In genomic region chr1:116666090-116666489, GRCh38 we compare ENCODE assay signal across 9 cellular contexts. TPM values are rescaled to one million over a fixed set of nuclear protein-coding genes. Genes with fewer than 3 reads are reported as not detected.
DNase-seq lines count a peak whose midpoint lies in the region; ATAC-seq and TF ChIP-seq lines count a peak whose summit lies in the region.
"Had no signal": no experiment of that assay in that cellular context is flagged by ENCODE, and none has a peak within 500 bp of the region (broad histone marks: within the 10 kb centered on the region; RNA-seq: fewer than 3 reads in every experiment).

No MANE protein-coding gene starts in this region.

- H3K27me3 ChIP-seq in heart right ventricle (peaks cover 0 to 49% (median 0%) of the 10 kb centered on the region in 7 donors), body of pancreas (no peaks in the 10 kb centered on the region), mesendoderm (ENCODE audit: insufficient read depth, low read length, poor library complexity) (no peaks in the 10 kb centered on the region)

- H3K4me2 ChIP-seq in mesendoderm (ENCODE audit: low read length), result peak overlapping the region; percentile 96

- H3K9me3 ChIP-seq in heart right ventricle (no peaks in the 10 kb centered on the region), body of pancreas (no peaks in the 10 kb centered on the region)

- peaks cover 5% of the 10 kb centered on the region for H3K27me3 Mint-ChIP-seq in type B pancreatic cell

- DNase-seq in heart right ventricle (no peak), left ventricle myocardium superior (no peak), body of pancreas (no peak), mesendoderm (peak; percentile 56), type B pancreatic cell (ENCODE audit: extremely low spot score, unreplicated experiment) (no peak), NCI-H345 treated with DMSO at 0.1 percent for 48 hours (lab: John Stamatoyannopoulos, UW; ENCODE audit: unreplicated experiment) (no peak), AML-193 (lab: John Stamatoyannopoulos, UW) (no peak), GM03348 (ENCODE audit: low spot score) (no peak)

- no peak overlapping the region for H2BK15ac ChIP-seq in mesendoderm (replicated peaks; ENCODE audit: low read depth)

- H3K4me1 Mint-ChIP-seq in type B pancreatic cell (ENCODE audit: unreplicated experiment), result peaks cover 43% of the 10 kb centered on the region

- TF ChIP-seq CTCF in heart right ventricle (IDR thresholded peaks at IDR 0.05), result no peak
- no peak for TF ChIP-seq CTCF in body of pancreas (IDR thresholded peaks at IDR 0.05)
- peak; percentile 18 for TF ChIP-seq CTCF in type B pancreatic cell (conservative IDR thresholded peaks at IDR 0.05)

- peaks cover 4% of the 10 kb centered on the region for H3K79me2 ChIP-seq in mesendoderm (ENCODE audit: control insufficient read depth, insufficient read depth, low read length)

- peak overlapping the region; percentile 16 for H3K27ac Mint-ChIP-seq in type B pancreatic cell
- H3K27ac Mint-ChIP-seq: T-helper 1 cell treated with Interleukin-12 subunit alpha and Interleukin-12 subunit beta and Interleukin-4 antibody, amounts not matched to agents 30 μg/mL and 1 μg/mL, for 36 hours had no signal

- peak overlapping the region; percentile 86 for H3K56ac ChIP-seq in mesendoderm (ENCODE audit: low read length)

- H3K27ac ChIP-seq in heart right ventricle (peak overlapping the region in 1 of 10 donors; percentile 25), body of pancreas (peak overlapping the region in 3 of 4 donors; percentile 5 to 43 (median 37)), mesendoderm (ENCODE audit: low read depth, low read length) (no peak overlapping the region)

- H3K23ac ChIP-seq in mesendoderm (ENCODE audit: low read length), result no peak overlapping the region

- H3K9ac ChIP-seq in mesendoderm (ENCODE audit: low read length), result peak overlapping the region; percentile 72

- peaks cover 19% of the 10 kb centered on the region for H3K36me3 Mint-ChIP-seq in type B pancreatic cell

- H2BK120ac ChIP-seq in mesendoderm (ENCODE audit: low read depth, low read length), result no peak overlapping the region

- ATAC-seq in heart right ventricle (peak in 1 of 8 donors; percentile 38), left ventricle myocardium superior (no peak), body of pancreas (no peak)

- H3K9me3 Mint-ChIP-seq in type B pancreatic cell, result no peaks in the 10 kb centered on the region
- H3K9me3 Mint-ChIP-seq: T-helper 1 cell treated with Interleukin-12 subunit alpha and Interleukin-12 subunit beta and Interleukin-4 antibody, amounts not matched to agents 30 μg/mL and 1 μg/mL, for 36 hours had no signal

- H4K8ac ChIP-seq in mesendoderm (ENCODE audit: low read depth, low read length), result no peak overlapping the region

- no peak overlapping the region for H3K18ac ChIP-seq in mesendoderm (ENCODE audit: low read length)

- WGBS in heart right ventricle, 2 donors, result 45 to 50% methylated on average over 11 of the region's 11 CpGs
- WGBS in body of pancreas, 2 donors, result 35 to 40% methylated on average over 11 of the region's 11 CpGs
- no CpG with 5 or more reads among the region's 11 CpGs for WGBS in mesendoderm (ENCODE audit: extremely low coverage, insufficient coverage, low lambda C conversion rate)

- H2AK5ac ChIP-seq in mesendoderm (ENCODE audit: low read length), result no peak overlapping the region

- peaks cover 20% of the 10 kb centered on the region for H3K79me1 ChIP-seq in mesendoderm (ENCODE audit: low read length)

- no peak for TF ChIP-seq POLR2A in body of pancreas (IDR thresholded peaks at IDR 0.05)

- H3K4me1 ChIP-seq in heart right ventricle (peaks cover 0 to 18% (median 13%) of the 10 kb centered on the region in 9 donors), body of pancreas (peaks cover 13% of the 10 kb centered on the region), mesendoderm (ENCODE audit: control insufficient read depth, low read depth, low read length) (peaks cover 5% of the 10 kb centered on the region)

- H3K4me3 Mint-ChIP-seq in type B pancreatic cell, result peak overlapping the region; percentile 97

- intact Hi-C loops in heart right ventricle (cut with DNase I), result loop anchor here in 2 of 10 donors (5.0 kb wide), 2 partner anchors 89 to 94 kb away; partner anchors contain the start of gene CD58 (in 1 of the 2)
- intact Hi-C loops in left ventricle myocardium superior (cut with micrococcal nuclease), result no loop called here
- intact Hi-C loops in body of pancreas (cut with DNase I), result no loop called here

- H2BK5ac ChIP-seq in mesendoderm (ENCODE audit: low read length), result no peak overlapping the region

- H3K4me3 ChIP-seq in heart right ventricle (peak overlapping the region in 9 of 10 donors; percentile 60 to 88 (median 74)), body of pancreas (no peak overlapping the region), mesendoderm (ENCODE audit: low read length) (no peak overlapping the region)

- H3K36me3 ChIP-seq in heart right ventricle, result no peaks in the 10 kb centered on the region
- no peaks in the 10 kb centered on the region for H3K36me3 ChIP-seq in body of pancreas (replicated peaks in 1 of 2; ENCODE audit: insufficient read depth in 1 of 2, low read depth in 2 of 2)
- H3K36me3 ChIP-seq in mesendoderm (ENCODE audit: control insufficient read depth, insufficient read depth, low read length), result no peaks in the 10 kb centered on the region

- H3K4ac ChIP-seq in mesendoderm (ENCODE audit: low read depth, low read length), result no peak overlapping the region

- no peak overlapping the region for H4K5ac ChIP-seq in mesendoderm (ENCODE audit: low read length)

RNA-seq across cellular contexts. Expression of gene IGSF3, which starts 1.4 kb away (rescaled TPM):
- 10 to 100 TPM in 7 of 10 donors, 1 to 10 TPM in 3; 8.8 to 21.2 (median 14.9) TPM for total RNA-seq in heart right ventricle
- polyA plus RNA-seq in heart right ventricle, result 1 to 10 TPM; 4.0 to 4.4 TPM
- total RNA-seq in left ventricle myocardium superior, result 11.7 TPM
- 1 to 10 TPM; 4.6 to 5.2 TPM for total RNA-seq in body of pancreas
- polyA plus RNA-seq in mesendoderm (2013, experiment 1 of 2), result 11.7 TPM
- 11.7 TPM for polyA plus RNA-seq in mesendoderm (2013, experiment 2 of 2)
- total RNA-seq in type B pancreatic cell (ENCODE audit: low replicate concordance), result 42.9 and 48.4 TPM in 2 replicates

Comparison
In these comparisons a context has a peak if more than half of its experiments do, and no peak if none do; other contexts are left out.
1. H3K4me3 ChIP-seq: peak in heart right ventricle (9 of 10); none in body of pancreas (0 of 2) and mesendoderm (single experiment).